ENCODE assay signal across 9 cellular contexts in genomic region chr16:85842435-85842834, GRCh38. TPM values are rescaled to one million over a fixed set of nuclear protein-coding genes. Genes with fewer than 3 reads are reported as not detected.
"Had no signal": no experiment of that assay in that cellular context is flagged by ENCODE, and none has a peak within 500 bp of the region (broad histone marks: within the 10 kb centered on the region; RNA-seq: fewer than 3 reads in every experiment).

No MANE protein-coding gene starts in this region.

- H3K4me1 ChIP-seq: HAP-1 had no signal

- H3K27ac ChIP-seq: GM23248, HL-60 had no signal

- H3K36me3 ChIP-seq: HAP-1 had no signal

- H3K9me3 ChIP-seq: HAP-1 had no signal

- DNase-seq: GM23248, GOT3, H7, HFFc6, IMR-90 had no signal

- H3K4me3 ChIP-seq: GM23248, HAP-1, K562 had no signal

- H3K4me3 Mint-ChIP-seq: HFFc6 had no signal

- H3K27ac Mint-ChIP-seq: HFFc6 had no signal

- H2AFZ ChIP-seq: GM23248 had no signal

- FAIRE-seq: K562 had no signal

- H3K9ac ChIP-seq: GM23248 had no signal

- ATAC-seq: HCT116, K562 had no signal

RNA-seq across cellular contexts. Expression of gene IRF8, which starts 56.5 kb away (rescaled TPM):
- total RNA-seq: GM23248, HFFc6, IMR-90 had no signal
- polyA plus RNA-seq: IMR-90 had no signal
